9 cellular contexts compared by ENCODE assay signal in the genomic region with DNA sequence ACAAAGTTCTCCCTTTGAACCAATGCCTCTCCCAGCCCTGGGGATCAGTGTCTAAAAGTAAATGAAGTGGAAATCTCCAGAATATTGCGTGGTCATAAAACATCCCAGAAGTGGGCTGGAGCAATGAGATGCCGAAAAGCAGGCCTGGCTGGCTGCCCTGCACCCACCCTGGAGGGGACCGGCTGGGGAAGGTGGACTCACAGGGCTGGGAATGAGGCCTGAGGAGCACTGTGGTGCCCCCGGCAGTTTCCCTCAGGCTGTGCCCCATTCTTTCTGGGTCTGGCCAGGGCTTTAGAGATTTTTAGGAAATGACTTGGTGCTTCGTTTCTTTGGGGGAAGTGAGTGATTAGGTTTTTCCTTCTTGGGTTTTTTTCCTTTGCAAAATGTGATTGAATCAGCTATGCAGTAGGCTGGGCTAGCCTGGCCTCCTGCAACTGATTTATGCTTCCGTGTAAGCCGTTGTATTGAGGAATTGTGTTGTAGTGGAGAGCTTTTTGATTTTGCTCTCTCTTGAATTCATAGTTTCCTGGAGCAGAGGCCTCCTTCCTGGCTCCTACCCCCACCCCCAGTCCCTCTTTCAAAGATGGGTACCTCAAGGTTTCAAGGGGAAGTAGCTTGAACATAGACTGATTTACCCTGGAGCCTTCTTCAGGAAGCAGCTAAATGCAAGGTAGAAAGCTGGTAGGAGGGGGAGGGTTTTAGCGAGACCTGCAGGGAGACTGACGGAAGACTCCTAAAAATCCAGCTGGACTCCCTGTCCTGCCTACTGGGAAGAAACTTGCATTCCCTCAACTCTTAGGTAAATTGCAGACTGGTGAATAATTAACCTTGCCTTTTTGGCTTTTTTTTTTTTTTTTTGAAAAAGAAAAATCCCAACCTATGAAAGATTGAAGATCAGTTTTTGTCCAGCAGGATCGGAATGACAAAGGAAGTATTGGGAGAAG.
A peak's percentile ranks its signal among the peaks of the same experiment; 100 is the strongest.
DNase-seq lines count a peak whose midpoint lies in the region; ATAC-seq and TF ChIP-seq lines count a peak whose summit lies in the region.
"Had no signal": no experiment of that assay in that cellular context is flagged by ENCODE, and none has a peak within 500 bp of the region (broad histone marks: within the 10 kb centered on the region; RNA-seq: fewer than 3 reads in every experiment).

No MANE protein-coding gene starts in this region.

- H3K4me1 Mint-ChIP-seq in activated naive CD4-positive, alpha-beta T cell treated with anti-CD3 and anti-CD28 coated beads for 36 hours (ENCODE audit: low read depth), result peaks cover 20% of the 10 kb centered on the region

- no peaks in the 10 kb centered on the region for H3K36me3 Mint-ChIP-seq in activated naive CD4-positive, alpha-beta T cell treated with anti-CD3 and anti-CD28 coated beads for 36 hours (ENCODE audit: low read depth)

- H3K9me3 Mint-ChIP-seq in activated naive CD4-positive, alpha-beta T cell treated with anti-CD3 and anti-CD28 coated beads for 36 hours, result no peaks in the 10 kb centered on the region

- no peak overlapping the region for H3K27ac Mint-ChIP-seq in activated naive CD4-positive, alpha-beta T cell treated with anti-CD3 and anti-CD28 coated beads for 36 hours

- no peaks in the 10 kb centered on the region for H3K27me3 Mint-ChIP-seq in activated naive CD4-positive, alpha-beta T cell treated with anti-CD3 and anti-CD28 coated beads for 36 hours (ENCODE audit: low read depth)

- CTCF ChIA-PET in activated naive CD4-positive, alpha-beta T cell treated with anti-CD3 and anti-CD28 coated beads for 36 hours (lab: Charles Lee), result interaction anchor here (0.6 kb wide), 1 partner anchor 11 kb away, joined by 4 read pairs; no protein-coding TSS in a partner anchor

- no peak for TF ChIP-seq CTCF in VCaP (conservative IDR thresholded peaks at IDR 0.05)

- peak; percentile 23 for DNase-seq in activated naive CD4-positive, alpha-beta T cell treated with anti-CD3 and anti-CD28 coated beads for 36 hours
- DNase-seq in activated naive CD4-positive, alpha-beta T cell treated with anti-CD3 and anti-CD28 coated beads, Interleukin-2, amount 50 U/mL, for 16 hours, result no peak
- peak; percentile 33 for DNase-seq in kidney glomerular epithelial cell (lab: John Stamatoyannopoulos, UW)
- DNase-seq in stromal cell of bone marrow (ENCODE audit: low read depth), result peak; percentile 54
- DNase-seq in NCI-H2171 (lab: John Stamatoyannopoulos, UW), result no peak
- DNase-seq: glutamatergic neuron had no signal

- no peak for ATAC-seq in HG03521 (IDR thresholded peaks at IDR 0.05; ENCODE audit: unreplicated experiment)
- no peak for ATAC-seq in GM18502 (IDR thresholded peaks at IDR 0.05; ENCODE audit: poor library complexity, unreplicated experiment)

- intact Hi-C loops in activated naive CD4-positive, alpha-beta T cell treated with anti-CD3 and anti-CD28 coated beads for 36 hours (cut with micrococcal nuclease), result no loop called here

- H3K4me3 Mint-ChIP-seq in activated naive CD4-positive, alpha-beta T cell treated with anti-CD3 and anti-CD28 coated beads for 36 hours, result peak overlapping the region; percentile 2

- H3K27ac ChIP-seq in VCaP, result peak overlapping the region; percentile 93

Comparison
In these comparisons a context has a peak if more than half of its experiments do, and no peak if none do; other contexts are left out.
1. DNase-seq: peak in activated naive CD4-positive, alpha-beta T cell treated with anti-CD3 and anti-CD28 coated beads for 36 hours (single experiment), kidney glomerular epithelial cell (single experiment) and stromal cell of bone marrow (single experiment); none in activated naive CD4-positive, alpha-beta T cell treated with anti-CD3 and anti-CD28 coated beads, Interleukin-2, amount 50 U/mL, for 16 hours (single experiment) and NCI-H2171 (single experiment).